ENCODE assay signal across 12 cellular contexts in genomic region chr4:123786955-123787354, GRCh38.
DNase-seq lines count a peak whose midpoint lies in the region; ATAC-seq and TF ChIP-seq lines count a peak whose summit lies in the region.
"Had no signal": no experiment of that assay in that cellular context is flagged by ENCODE, and none has a peak within 500 bp of the region (broad histone marks: within the 10 kb centered on the region; RNA-seq: fewer than 3 reads in every experiment).

No MANE protein-coding gene starts in this region.

- H4K5ac ChIP-seq in IMR-90 (ENCODE audit: low read depth, low read length), result peak overlapping the region; percentile 40

- H3K27ac ChIP-seq in IMR-90 (ENCODE audit: insufficient read depth, low read length), result peak overlapping the region; percentile 56; the same call in 1 of the 2 replicates
- H3K27ac ChIP-seq in lung (ENCODE audit: low read depth in 1 of 2, low read length in 1 of 2), result peak overlapping the region; percentile 30 to 79
- H3K27ac ChIP-seq in effector memory CD4-positive, alpha-beta T cell (ENCODE audit: insufficient read depth, low read length, poor library complexity, severe bottlenecking), result no peak overlapping the region
- no peak overlapping the region for H3K27ac ChIP-seq in MM.1S (ENCODE audit: low read length)

- H3K4me1 Mint-ChIP-seq in stimulated activated memory B cell treated with anti-CD40 and anti-IgM and Interleukin-4, amounts not matched to agents 10 μg/mL and 1 μg/mL and 100 μg/mL, for 72 hours, result no peaks in the 10 kb centered on the region
- H3K4me1 Mint-ChIP-seq: memory B cell had no signal

- H3K36me3 ChIP-seq in IMR-90 (ENCODE audit: control insufficient read depth, insufficient read depth, low read length) (no peaks in the 10 kb centered on the region), lung (ENCODE audit: control insufficient read depth in 2 of 2, insufficient read depth in 2 of 2, low read length in 2 of 2) (no peaks in the 10 kb centered on the region), MM.1S (replicated peaks; ENCODE audit: insufficient read depth, low read length) (no peaks in the 10 kb centered on the region)
- no peaks in the 10 kb centered on the region for H3K36me3 ChIP-seq in effector memory CD4-positive, alpha-beta T cell (ENCODE audit: control insufficient read depth, insufficient read depth, low read length)

- CTCF ChIA-PET in IMR-90 (lab: Yijun Ruan, JAX), result interaction anchor here (1.3 kb wide), 1 partner anchor 14 kb away, joined by 4 read pairs; no protein-coding TSS in a partner anchor

- no peaks in the 10 kb centered on the region for H3K27me3 Mint-ChIP-seq in stimulated activated memory B cell treated with anti-CD40 and anti-IgM and Interleukin-4, amounts not matched to agents 10 μg/mL and 1 μg/mL and 100 μg/mL, for 72 hours
- H3K27me3 Mint-ChIP-seq: memory B cell had no signal

- H3K4me2 ChIP-seq in IMR-90 (ENCODE audit: low read depth, low read length), result no peak overlapping the region; the same call in 1 of the 2 replicates
- H3K4me2 ChIP-seq in MM.1S (ENCODE audit: low read depth, low read length), result no peak overlapping the region

- H3K56ac ChIP-seq in IMR-90 (ENCODE audit: extremely low read depth, insufficient read depth, low read length), result no peak overlapping the region

- H4K8ac ChIP-seq in IMR-90 (ENCODE audit: low read depth in 2 of 2, low read length in 2 of 2), result peak overlapping the region; percentile 55 to 77; a peak in 2 of 4 replicates

- peaks cover 9% of the 10 kb centered on the region for H3K9me1 ChIP-seq in IMR-90 (ENCODE audit: insufficient read depth, low read length)

- intact Hi-C loops in IMR-90 (cut with micrococcal nuclease), result loop anchor here (1.0 kb wide), 1 partner anchor 30 kb away; no protein-coding TSS in a partner anchor

- no peaks in the 10 kb centered on the region for H3K79me1 ChIP-seq in IMR-90 (ENCODE audit: low read depth in 1 of 2, low read length in 2 of 2)

- H2AK9ac ChIP-seq in IMR-90 (replicated peaks; ENCODE audit: low read depth, low read length, poor library complexity), result no peak overlapping the region

- H3K9me3 Mint-ChIP-seq in stimulated activated memory B cell treated with anti-CD40 and anti-IgM and Interleukin-4, amounts not matched to agents 10 μg/mL and 1 μg/mL and 100 μg/mL, for 72 hours, result no peaks in the 10 kb centered on the region
- H3K9me3 Mint-ChIP-seq: memory B cell had no signal

- no peak overlapping the region for H3K27ac Mint-ChIP-seq in stimulated activated memory B cell treated with anti-CD40 and anti-IgM and Interleukin-4, amounts not matched to agents 10 μg/mL and 1 μg/mL and 100 μg/mL, for 72 hours
- H3K27ac Mint-ChIP-seq: memory B cell had no signal

- peak overlapping the region; percentile 81 for H2BK120ac ChIP-seq in IMR-90 (ENCODE audit: low read depth, low read length)

- no peaks in the 10 kb centered on the region for H3K9me2 ChIP-seq in MM.1S (replicated peaks; ENCODE audit: insufficient read depth, low read length)

- peak overlapping the region; percentile 63 for H4K91ac ChIP-seq in IMR-90 (ENCODE audit: insufficient read depth, low read depth, low read length)

- H3K4ac ChIP-seq in IMR-90 (ENCODE audit: low read depth, low read length), result peak overlapping the region; percentile 86

- no peak overlapping the region for H3K4me3 ChIP-seq in IMR-90 (ENCODE audit: insufficient read depth, low read depth, low read length)
- H3K4me3 ChIP-seq in lung, result no peak overlapping the region
- H3K4me3 ChIP-seq in effector memory CD4-positive, alpha-beta T cell (ENCODE audit: insufficient read depth, low read depth, low read length, poor library complexity, severe bottlenecking), result no peak overlapping the region
- no peak overlapping the region for H3K4me3 ChIP-seq in MM.1S (ENCODE audit: low read length)

- H4K20me1 ChIP-seq in IMR-90 (ENCODE audit: insufficient read depth, low read length) (no peaks in the 10 kb centered on the region), MM.1S (ENCODE audit: insufficient read depth, low read length) (no peaks in the 10 kb centered on the region)

- WGBS in IMR-90 (ENCODE audit: extremely low coverage in 2 of 2, insufficient read length in 1 of 2), 2 experiments, result no CpG with 5 or more reads among the region's 3 CpGs
- 63 to 68% methylated on average over 3 of the region's 3 CpGs for WGBS in lung, 2 donors

- H3K23ac ChIP-seq in IMR-90 (ENCODE audit: low read depth, low read length), result peak overlapping the region; percentile 73; the same call in 1 of the 2 replicates

- peak overlapping the region; percentile 65 for H2AK5ac ChIP-seq in IMR-90 (ENCODE audit: low read depth, low read length)

- H3K4me1 ChIP-seq in IMR-90 (ENCODE audit: control insufficient read depth, insufficient read depth, low read length) (peaks cover 25% of the 10 kb centered on the region), lung (ENCODE audit: control insufficient read depth in 2 of 2, insufficient read depth in 2 of 2, low read length in 2 of 2) (peaks cover 0 to 10% of the 10 kb centered on the region in 2 donors), MM.1S (ENCODE audit: low read length) (no peaks in the 10 kb centered on the region)
- H3K4me1 ChIP-seq in effector memory CD4-positive, alpha-beta T cell (ENCODE audit: control insufficient read depth, insufficient read depth, low read length, poor library complexity, severe bottlenecking), result no peaks in the 10 kb centered on the region
- H3K4me1 ChIP-seq: Caco-2 had no signal

- BruUV-seq in IMR-90 (replicated peaks; lab: Mats Ljungman, UMichigan), result no TSS peak

- no peak overlapping the region for H3K4me3 Mint-ChIP-seq in stimulated activated memory B cell treated with anti-CD40 and anti-IgM and Interleukin-4, amounts not matched to agents 10 μg/mL and 1 μg/mL and 100 μg/mL, for 72 hours
- H3K4me3 Mint-ChIP-seq: memory B cell had no signal

- H2BK5ac ChIP-seq in IMR-90 (ENCODE audit: low read depth, low read length, poor library complexity, severe bottlenecking), result peak overlapping the region; percentile 85

- H3K14ac ChIP-seq in IMR-90 (replicated peaks; ENCODE audit: low read depth, low read length), result peak overlapping the region; percentile 79

- peak overlapping the region; percentile 68 for H2AFZ ChIP-seq in IMR-90 (replicated peaks; ENCODE audit: low read length, poor library complexity)
- H2AFZ ChIP-seq in MM.1S (ENCODE audit: low read length), result no peak overlapping the region

- POLR2A ChIA-PET in IMR-90 (lab: Charles Lee; ENCODE audit: unreplicated experiment), result no interaction called here

- H2BK15ac ChIP-seq in IMR-90 (ENCODE audit: low read depth, low read length), result peak overlapping the region; percentile 94; the same call in 2 of the 3 replicates

- H2BK20ac ChIP-seq in IMR-90 (ENCODE audit: low read depth, low read length), result peak overlapping the region; percentile 80

- no peaks in the 10 kb centered on the region for H3F3A ChIP-seq in MM.1S (ENCODE audit: insufficient read depth, low read length)

- H3K36me3 Mint-ChIP-seq in stimulated activated memory B cell treated with anti-CD40 and anti-IgM and Interleukin-4, amounts not matched to agents 10 μg/mL and 1 μg/mL and 100 μg/mL, for 72 hours, result no peaks in the 10 kb centered on the region
- H3K36me3 Mint-ChIP-seq: memory B cell had no signal

- peak overlapping the region; percentile 74 for H3K18ac ChIP-seq in IMR-90 (ENCODE audit: low read depth, low read length)

- no peak for TF ChIP-seq POLR2A in IMR-90 (IDR thresholded peaks at IDR 0.05; ENCODE audit: low read depth, low read length)

- no peak for TF ChIP-seq RAD21 in IMR-90 (IDR thresholded peaks at IDR 0.05; ENCODE audit: low read length)

- H3K9me3 ChIP-seq in IMR-90 (ENCODE audit: control insufficient read depth, insufficient read depth, low read length) (no peaks in the 10 kb centered on the region), lung (ENCODE audit: control insufficient read depth in 2 of 2, insufficient read depth in 1 of 2, low read length in 1 of 2) (no peaks in the 10 kb centered on the region), MM.1S (replicated peaks; ENCODE audit: insufficient read depth, low read length) (no peaks in the 10 kb centered on the region)
- no peaks in the 10 kb centered on the region for H3K9me3 ChIP-seq in effector memory CD4-positive, alpha-beta T cell (ENCODE audit: control insufficient read depth, low read length)
- H3K9me3 ChIP-seq: Caco-2 had no signal

- dilution Hi-C loops in IMR-90 (cut with HindIII; ENCODE audit: low sequenced_read_pairs, unreplicated experiment), result no loop called here

- no peak for TF ChIP-seq CTCF in IMR-90 (conservative IDR thresholded peaks at IDR 0.05; ENCODE audit: low read depth, low read length)
- no peak for TF ChIP-seq CTCF in lung (IDR thresholded peaks at IDR 0.05; ENCODE audit: control extremely low read depth, extremely low read depth)
- TF ChIP-seq CTCF in MM.1S (IDR thresholded peaks at IDR 0.05; ENCODE audit: low read length), result no peak

- no peaks in the 10 kb centered on the region for H3K79me2 ChIP-seq in MM.1S (ENCODE audit: low read length)

- no peak overlapping the region for H3K9ac ChIP-seq in IMR-90 (ENCODE audit: low read depth, low read length)
- H3K9ac ChIP-seq in MM.1S (ENCODE audit: low read length), result no peak overlapping the region

- ATAC-seq in IMR-90 (ENCODE audit: low read depth) (no peak), lung (ENCODE audit: insufficient read depth, low FRiP score) (no peak)
- peak; percentile 58 for ATAC-seq in stimulated activated memory B cell treated with anti-CD40 and anti-IgM and Interleukin-4, amounts not matched to agents 10 μg/mL and 1 μg/mL and 100 μg/mL, for 72 hours

- in situ Hi-C loops in IMR-90 (cut with MboI; ENCODE audit: low sequenced_read_pairs), result no loop called here

- no peaks in the 10 kb centered on the region for H3K27me3 ChIP-seq in IMR-90 (ENCODE audit: control insufficient read depth, insufficient read depth, low read length)
- no peaks in the 10 kb centered on the region for H3K27me3 ChIP-seq in lung (ENCODE audit: control insufficient read depth, insufficient read depth)
- H3K27me3 ChIP-seq in effector memory CD4-positive, alpha-beta T cell (replicated peaks; ENCODE audit: control insufficient read depth, insufficient read depth, low read length, poor library complexity, severe bottlenecking), result no peaks in the 10 kb centered on the region
- H3K27me3 ChIP-seq in MM.1S (replicated peaks; ENCODE audit: insufficient read depth, low read length), result no peaks in the 10 kb centered on the region

- DNase-seq in IMR-90, result peak; percentile 76
- DNase-seq in dedifferentiated amniotic fluid mesenchymal stem cell (ENCODE audit: extremely low spot score), result peak; percentile 55
- no peak for DNase-seq in lung (ENCODE audit: low spot score)
- DNase-seq in effector memory CD4-positive, alpha-beta T cell, result no peak
- no peak for DNase-seq in NCI-H1694 (lab: John Stamatoyannopoulos, UW)
- DNase-seq in MM.1S, result no peak
- DNase-seq in GOT3 (lab: John Stamatoyannopoulos, UW), result no peak
- DNase-seq: Caco-2, NCI-H526, trophoblast cell had no signal

TF ChIP-seq in IMR-90, 13 proteins besides CTCF, POLR2A, EP300 and RAD21:
- TF ChIP-seq SMC3 (IDR thresholded peaks at IDR 0.05; ENCODE audit: low read depth, low read length), result no peak
- TF ChIP-seq MAFK (IDR thresholded peaks at IDR 0.05; ENCODE audit: low read depth, low read length), result no peak
- TF ChIP-seq CHD1 (IDR thresholded peaks at IDR 0.05; ENCODE audit: low read depth, low read length), result no peak
- TF ChIP-seq CEBPB (IDR thresholded peaks at IDR 0.05; ENCODE audit: low read depth, low read length), result no peak
- no peak for TF ChIP-seq BHLHE40 (IDR thresholded peaks at IDR 0.05; ENCODE audit: low read depth, low read length)

Comparison
In these comparisons a context has a peak if more than half of its experiments do, and no peak if none do; other contexts are left out.
1. DNase-seq: peak in IMR-90 (single experiment) and dedifferentiated amniotic fluid mesenchymal stem cell (single experiment); none in lung (single experiment), effector memory CD4-positive, alpha-beta T cell (0 of 3), NCI-H1694 (single experiment), MM.1S (single experiment) and GOT3 (single experiment).
2. H3K27ac ChIP-seq: peak in IMR-90 (single experiment) and lung (2 of 2); none in effector memory CD4-positive, alpha-beta T cell (single experiment) and MM.1S (single experiment).